Comparison of ENCODE assay signal across 28 cellular contexts in genomic region chr22:38138961-38139360, GRCh38. TPM values are rescaled to one million over a fixed set of nuclear protein-coding genes. Genes with fewer than 3 reads are reported as not detected.
A peak's percentile ranks its signal among the peaks of the same experiment; 100 is the strongest.
DNase-seq lines count a peak whose midpoint lies in the region; ATAC-seq and TF ChIP-seq lines count a peak whose summit lies in the region.
"Had no signal": no experiment of that assay in that cellular context is flagged by ENCODE, and none has a peak within 500 bp of the region (broad histone marks: within the 10 kb centered on the region; RNA-seq: fewer than 3 reads in every experiment).

No MANE protein-coding gene starts in this region.

- no peak for TF ChIP-seq RAD21 in IMR-90 (IDR thresholded peaks at IDR 0.05; ENCODE audit: low read length)

- peaks cover 25% of the 10 kb centered on the region for H3K4me1 Mint-ChIP-seq in activated CD4-positive, alpha-beta memory T cell treated with anti-CD3 and anti-CD28 coated beads, Interleukin-2, amount 10 ng/mL, durations not matched to agents 7 days and 5 days
- H3K4me1 Mint-ChIP-seq in activated CD4-positive, alpha-beta memory T cell treated with anti-CD3 and anti-CD28 coated beads for 36 hours (ENCODE audit: low read depth), result peaks cover 6% of the 10 kb centered on the region

- H3K4me1 ChIP-seq in IMR-90 (ENCODE audit: control insufficient read depth, insufficient read depth, low read length), result peaks cover 2% of the 10 kb centered on the region
- no peaks in the 10 kb centered on the region for H3K4me1 ChIP-seq in suprapubic skin

- H3K27ac Mint-ChIP-seq in activated CD4-positive, alpha-beta memory T cell treated with anti-CD3 and anti-CD28 coated beads, Interleukin-2, amount 10 ng/mL, durations not matched to agents 7 days and 5 days, result no peak overlapping the region
- no peak overlapping the region for H3K27ac Mint-ChIP-seq in activated CD4-positive, alpha-beta memory T cell treated with anti-CD3 and anti-CD28 coated beads for 36 hours
- H3K27ac Mint-ChIP-seq: CD14-positive monocyte, IgD-negative memory B cell had no signal

- peaks cover 2% of the 10 kb centered on the region; the same call in 1 of the 2 replicates for H3K9me1 ChIP-seq in IMR-90 (ENCODE audit: insufficient read depth, low read length)

- H3K14ac ChIP-seq in IMR-90 (replicated peaks; ENCODE audit: low read depth, low read length), result no peak overlapping the region

- H4K91ac ChIP-seq in IMR-90 (ENCODE audit: insufficient read depth, low read depth, low read length), result no peak overlapping the region

- no peaks in the 10 kb centered on the region for H4K20me1 ChIP-seq in IMR-90 (ENCODE audit: insufficient read depth, low read length)

- no peaks in the 10 kb centered on the region for H3K27me3 Mint-ChIP-seq in activated CD4-positive, alpha-beta memory T cell treated with anti-CD3 and anti-CD28 coated beads, Interleukin-2, amount 10 ng/mL, durations not matched to agents 7 days and 5 days
- no peaks in the 10 kb centered on the region for H3K27me3 Mint-ChIP-seq in activated CD4-positive, alpha-beta memory T cell treated with anti-CD3 and anti-CD28 coated beads for 36 hours
- H3K27me3 Mint-ChIP-seq: CD8-positive, alpha-beta memory T cell; IgD-negative memory B cell had no signal

- no peaks in the 10 kb centered on the region for H3K9me3 Mint-ChIP-seq in activated CD4-positive, alpha-beta memory T cell treated with anti-CD3 and anti-CD28 coated beads, Interleukin-2, amount 10 ng/mL, durations not matched to agents 7 days and 5 days
- no peaks in the 10 kb centered on the region for H3K9me3 Mint-ChIP-seq in activated CD4-positive, alpha-beta memory T cell treated with anti-CD3 and anti-CD28 coated beads for 36 hours
- H3K9me3 Mint-ChIP-seq: CD8-positive, alpha-beta memory T cell; H9; IgD-negative memory B cell had no signal

- no peak overlapping the region for H3K9ac ChIP-seq in IMR-90 (ENCODE audit: low read depth, low read length)

- H3K4me3 Mint-ChIP-seq in activated CD4-positive, alpha-beta memory T cell treated with anti-CD3 and anti-CD28 coated beads, Interleukin-2, amount 10 ng/mL, durations not matched to agents 7 days and 5 days, result no peak overlapping the region
- no peak overlapping the region for H3K4me3 Mint-ChIP-seq in activated CD4-positive, alpha-beta memory T cell treated with anti-CD3 and anti-CD28 coated beads for 36 hours
- H3K4me3 Mint-ChIP-seq: CD14-positive monocyte; CD8-positive, alpha-beta memory T cell; H9 had no signal

- no peak overlapping the region for H2BK120ac ChIP-seq in IMR-90 (ENCODE audit: low read depth, low read length)

- H4K8ac ChIP-seq in IMR-90 (ENCODE audit: low read depth in 2 of 2, low read length in 2 of 2), result no peak overlapping the region

- H3K4me3 ChIP-seq in IMR-90 (ENCODE audit: insufficient read depth, low read depth, low read length) (no peak overlapping the region), suprapubic skin (no peak overlapping the region)
- H3K4me3 ChIP-seq: PC-9, SJSA1 had no signal

- H3K18ac ChIP-seq in IMR-90 (ENCODE audit: low read depth, low read length), result no peak overlapping the region

- H2AFZ ChIP-seq in IMR-90 (replicated peaks; ENCODE audit: low read length, poor library complexity), result peak overlapping the region; percentile 23
- H2AFZ ChIP-seq: PC-9 had no signal

- no peak overlapping the region for H2BK20ac ChIP-seq in IMR-90 (ENCODE audit: low read depth, low read length)

- no peak overlapping the region for H3K23ac ChIP-seq in IMR-90 (ENCODE audit: low read depth, low read length)

- no peak overlapping the region for H2AK9ac ChIP-seq in IMR-90 (replicated peaks; ENCODE audit: low read depth, low read length, poor library complexity)

- no peak overlapping the region for H4K5ac ChIP-seq in IMR-90 (ENCODE audit: low read depth, low read length)

- peaks cover 21% of the 10 kb centered on the region for H3K36me3 Mint-ChIP-seq in activated CD4-positive, alpha-beta memory T cell treated with anti-CD3 and anti-CD28 coated beads, Interleukin-2, amount 10 ng/mL, durations not matched to agents 7 days and 5 days (ENCODE audit: low read depth)
- H3K36me3 Mint-ChIP-seq in activated CD4-positive, alpha-beta memory T cell treated with anti-CD3 and anti-CD28 coated beads for 36 hours, result peaks cover 27% of the 10 kb centered on the region

- H2BK15ac ChIP-seq in IMR-90 (ENCODE audit: low read depth, low read length), result no peak overlapping the region

- intact Hi-C loops in activated CD4-positive, alpha-beta memory T cell treated with anti-CD3 and anti-CD28 coated beads for 36 hours (cut with micrococcal nuclease), result no loop called here
- intact Hi-C loops in IMR-90 (cut with micrococcal nuclease), result no loop called here

- no peak overlapping the region for H3K56ac ChIP-seq in IMR-90 (ENCODE audit: extremely low read depth, insufficient read depth, low read length)

- H3K27me3 ChIP-seq in IMR-90 (ENCODE audit: control insufficient read depth, insufficient read depth, low read length) (no peaks in the 10 kb centered on the region), suprapubic skin (no peaks in the 10 kb centered on the region)
- H3K27me3 ChIP-seq: BE2C, SJSA1 had no signal

- no peak overlapping the region for H2AK5ac ChIP-seq in IMR-90 (ENCODE audit: low read depth, low read length)

- DNase-seq in activated CD4-positive, alpha-beta memory T cell treated with anti-CD3 and anti-CD28 coated beads, Interleukin-2, amount 10 ng/mL, durations not matched to agents 7 days and 5 days, result peak; percentile 14
- DNase-seq in activated CD4-positive, alpha-beta memory T cell treated with anti-CD3 and anti-CD28 coated beads for 36 hours, result no peak
- DNase-seq in IMR-90, result no peak
- DNase-seq in islet precursor cell, result peak; percentile 28
- DNase-seq in suprapubic skin (ENCODE audit: low spot score in 2 of 2), result peak; percentile 19 to 48
- no peak for DNase-seq in stimulated activated CD4-positive, alpha-beta T cell treated with anti-CD3 and anti-CD28 coated beads, Interleukin-12 subunit alpha, Interleukin-12 subunit beta, amount 100 ng/mL, for 4 hours
- DNase-seq in occipital lobe (lab: John Stamatoyannopoulos, UW), result no peak
- no peak for DNase-seq in middle frontal gyrus (ENCODE audit: extremely low spot score, low spot score)
- DNase-seq: BE2C; CD8-positive, alpha-beta memory T cell; DMS79 treated with DMSO at 0.1 percent for 48 hours; GF-D8; H9; NCI-H1092; NCI-H1417 treated with DMSO at 0.1 percent for 48 hours; NCI-H1694 treated with DMSO at 0.1 percent for 48 hours; NCI-H2081; NCI-H2227 treated with DMSO at 0.1 percent for 48 hours; NCI-H526 treated with DMSO at 0.1 percent for 48 hours; PC-9; Right ventricle myocardium superior had no signal

- no TSS peak for BruUV-seq in IMR-90 (replicated peaks; lab: Mats Ljungman, UMichigan)

- no peak overlapping the region for H2BK5ac ChIP-seq in IMR-90 (ENCODE audit: low read depth, low read length, poor library complexity, severe bottlenecking)

- no peak overlapping the region for H3K27ac ChIP-seq in IMR-90 (ENCODE audit: insufficient read depth, low read length)
- no peak overlapping the region for H3K27ac ChIP-seq in suprapubic skin
- H3K27ac ChIP-seq: 22Rv1, PC-9, SJSA1 had no signal

- no peak for ATAC-seq in IMR-90 (ENCODE audit: low read depth)

- CTCF ChIA-PET in activated CD4-positive, alpha-beta memory T cell treated with anti-CD3 and anti-CD28 coated beads, Interleukin-2, amount 10 ng/mL, durations not matched to agents 7 days and 5 days (lab: Charles Lee), result interaction anchor here (1.4 kb wide), 1 partner anchor 43 kb away, joined by 3 read pairs; the partner anchor contains the start of gene PLA2G6
- CTCF ChIA-PET in activated CD4-positive, alpha-beta memory T cell treated with anti-CD3 and anti-CD28 coated beads for 36 hours (lab: Charles Lee), result interaction anchor here (1.1 kb wide), 1 partner anchor 24 kb away, joined by 3 read pairs; no protein-coding TSS in a partner anchor
- CTCF ChIA-PET in IMR-90 (lab: Yijun Ruan, JAX), result interaction anchor here (0.6 to 1.0 kb wide), 2 partner anchors 12 to 15 kb away, joined by 3 read pairs; no protein-coding TSS in a partner anchor

- dilution Hi-C loops in IMR-90 (cut with HindIII; ENCODE audit: low sequenced_read_pairs, unreplicated experiment), result no loop called here

- no peaks in the 10 kb centered on the region for H3K9me3 ChIP-seq in IMR-90 (ENCODE audit: control insufficient read depth, insufficient read depth, low read length)
- no peaks in the 10 kb centered on the region for H3K9me3 ChIP-seq in suprapubic skin
- H3K9me3 ChIP-seq: BE2C, SJSA1 had no signal

- in situ Hi-C loops in IMR-90 (cut with MboI; ENCODE audit: low sequenced_read_pairs), result no loop called here

- no peak for TF ChIP-seq EP300 in suprapubic skin (IDR thresholded peaks at IDR 0.05)

- H3K4ac ChIP-seq in IMR-90 (ENCODE audit: low read depth, low read length), result no peak overlapping the region

- TF ChIP-seq CTCF in IMR-90 (conservative IDR thresholded peaks at IDR 0.05; ENCODE audit: low read depth, low read length) (no peak), suprapubic skin (IDR thresholded peaks at IDR 0.05) (no peak)

- H3K79me1 ChIP-seq in IMR-90 (ENCODE audit: low read depth in 1 of 2, low read length in 2 of 2), result no peaks in the 10 kb centered on the region

- POLR2A ChIA-PET in activated CD4-positive, alpha-beta memory T cell treated with anti-CD3 and anti-CD28 coated beads, Interleukin-2, amount 10 ng/mL, durations not matched to agents 7 days and 5 days (lab: Charles Lee), result no interaction called here
- POLR2A ChIA-PET in activated CD4-positive, alpha-beta memory T cell treated with anti-CD3 and anti-CD28 coated beads for 36 hours (lab: Charles Lee), result no interaction called here
- POLR2A ChIA-PET in IMR-90 (lab: Charles Lee; ENCODE audit: unreplicated experiment), result no interaction called here

- 87% methylated on average over 3 of the region's 5 CpGs; no CpG with 5 or more reads in 1 of the 2 experiments for WGBS in IMR-90 (ENCODE audit: extremely low coverage in 2 of 2, insufficient read length in 1 of 2), 2 experiments
- 83% methylated on average over 5 of the region's 5 CpGs for WGBS in suprapubic skin

- H3K36me3 ChIP-seq in IMR-90 (ENCODE audit: control insufficient read depth, insufficient read depth, low read length) (no peaks in the 10 kb centered on the region), suprapubic skin (peaks cover 35% of the 10 kb centered on the region)
- H3K36me3 ChIP-seq: BE2C, SJSA1 had no signal

- H3K4me2 ChIP-seq in IMR-90 (ENCODE audit: low read depth, low read length), result no peak overlapping the region
- H3K4me2 ChIP-seq: PC-9 had no signal

- TF ChIP-seq POLR2A in IMR-90 (IDR thresholded peaks at IDR 0.05; ENCODE audit: low read depth, low read length), result no peak
- TF ChIP-seq POLR2A in suprapubic skin (IDR thresholded peaks at IDR 0.05), result no peak

RNA-seq across cellular contexts. Expression of gene BAIAP2L2, which starts 28.5 kb away (rescaled TPM):
- total RNA-seq in activated CD4-positive, alpha-beta memory T cell treated with anti-CD3 and anti-CD28 coated beads, Interleukin-2, amount 10 ng/mL, durations not matched to agents 7 days and 5 days, result under 1 TPM; 0.55 to 0.63 TPM
- 1 to 10 TPM in 1 of 2 experiments, under 1 TPM in 1; 0.93 to 1.6 TPM for total RNA-seq in activated CD4-positive, alpha-beta memory T cell treated with anti-CD3 and anti-CD28 coated beads for 36 hours
- 0.18 and 0.28 TPM in 2 replicates for total RNA-seq in IMR-90 (2012; rRNA removed)
- polyA plus RNA-seq in IMR-90 (2012; rRNA removed), result 0.46 and 0.67 TPM in 2 replicates
- polyA plus RNA-seq in IMR-90 (2012; cell fraction: cytosol; rRNA removed), result 0.55 and 0.81 TPM in 2 replicates
- 1.1 and 2.3 TPM in 2 replicates for polyA plus RNA-seq in IMR-90 (2012; cell fraction: nucleus; rRNA removed; ENCODE audit: low replicate concordance)
- 1 to 10 TPM in 3 of 4 donors, under 1 TPM in 1; 0.49 to 1.7 (median 1.6) TPM for total RNA-seq in suprapubic skin
- not detected for total RNA-seq in occipital lobe
- total RNA-seq: HT1080, NCI-H460, SJSA1 had no signal
- polyA plus RNA-seq: CD14-positive monocyte; CD8-positive, alpha-beta memory T cell; IgD-negative memory B cell had no signal

RNA-seq across cellular contexts. Expression of gene PLA2G6, which starts 42.7 kb away (rescaled TPM):
- 10 to 100 TPM; 80.7 to 85.7 TPM for total RNA-seq in activated CD4-positive, alpha-beta memory T cell treated with anti-CD3 and anti-CD28 coated beads, Interleukin-2, amount 10 ng/mL, durations not matched to agents 7 days and 5 days
- total RNA-seq in activated CD4-positive, alpha-beta memory T cell treated with anti-CD3 and anti-CD28 coated beads for 36 hours, result 10 to 100 TPM; 63.7 to 69.5 TPM
- 3.9 and 6.1 TPM in 2 replicates for total RNA-seq in IMR-90 (2012; rRNA removed)
- polyA plus RNA-seq in IMR-90 (2012; rRNA removed), result 10.3 TPM in 2 replicates
- polyA plus RNA-seq in IMR-90 (2012; cell fraction: cytosol; rRNA removed), result 2.1 and 4.1 TPM in 2 replicates
- 109 and 145 TPM in 2 replicates for polyA plus RNA-seq in IMR-90 (2012; cell fraction: nucleus; rRNA removed; ENCODE audit: low replicate concordance)
- 100 to 1,000 TPM in 1 of 4 donors, 10 to 100 TPM in 3; 49.7 to 178 (median 92.9) TPM for total RNA-seq in suprapubic skin
- 15.8 TPM for total RNA-seq in occipital lobe

RNA-seq across cellular contexts. Expression of gene SLC16A8, which starts 55.0 kb away (rescaled TPM):
- not detected for total RNA-seq in activated CD4-positive, alpha-beta memory T cell treated with anti-CD3 and anti-CD28 coated beads, Interleukin-2, amount 10 ng/mL, durations not matched to agents 7 days and 5 days
- total RNA-seq in activated CD4-positive, alpha-beta memory T cell treated with anti-CD3 and anti-CD28 coated beads for 36 hours, result under 1 TPM in 1 of 2 experiments, not detected in 1; 0.17 TPM
- total RNA-seq in IMR-90 (2012; rRNA removed), result not detected in 2 replicates
- polyA plus RNA-seq in IMR-90 (2012; rRNA removed), result not detected in 2 replicates
- 0.08 and 0.21 TPM in 2 replicates for polyA plus RNA-seq in IMR-90 (2012; cell fraction: cytosol; rRNA removed)
- not detected in 2 replicates for polyA plus RNA-seq in IMR-90 (2012; cell fraction: nucleus; rRNA removed; ENCODE audit: low replicate concordance)
- total RNA-seq in suprapubic skin, result not detected
- total RNA-seq in occipital lobe, result 0.16 TPM
- total RNA-seq: HT1080, NCI-H460, PC-9, Right ventricle myocardium superior, RPMI7951, SJSA1 had no signal
- polyA plus RNA-seq: CD14-positive monocyte; CD8-positive, alpha-beta memory T cell; IgD-negative memory B cell had no signal

Comparison
In these comparisons a context has a peak if more than half of its experiments do, and no peak if none do; other contexts are left out.
1. DNase-seq: peak in activated CD4-positive, alpha-beta memory T cell treated with anti-CD3 and anti-CD28 coated beads, Interleukin-2, amount 10 ng/mL, durations not matched to agents 7 days and 5 days (single experiment), islet precursor cell (single experiment) and suprapubic skin (2 of 2); none in activated CD4-positive, alpha-beta memory T cell treated with anti-CD3 and anti-CD28 coated beads for 36 hours (single experiment), IMR-90 (single experiment), stimulated activated CD4-positive, alpha-beta T cell treated with anti-CD3 and anti-CD28 coated beads, Interleukin-12 subunit alpha, Interleukin-12 subunit beta, amount 100 ng/mL, for 4 hours (single experiment), occipital lobe (single experiment) and middle frontal gyrus (single experiment).